In the genomic region with DNA sequence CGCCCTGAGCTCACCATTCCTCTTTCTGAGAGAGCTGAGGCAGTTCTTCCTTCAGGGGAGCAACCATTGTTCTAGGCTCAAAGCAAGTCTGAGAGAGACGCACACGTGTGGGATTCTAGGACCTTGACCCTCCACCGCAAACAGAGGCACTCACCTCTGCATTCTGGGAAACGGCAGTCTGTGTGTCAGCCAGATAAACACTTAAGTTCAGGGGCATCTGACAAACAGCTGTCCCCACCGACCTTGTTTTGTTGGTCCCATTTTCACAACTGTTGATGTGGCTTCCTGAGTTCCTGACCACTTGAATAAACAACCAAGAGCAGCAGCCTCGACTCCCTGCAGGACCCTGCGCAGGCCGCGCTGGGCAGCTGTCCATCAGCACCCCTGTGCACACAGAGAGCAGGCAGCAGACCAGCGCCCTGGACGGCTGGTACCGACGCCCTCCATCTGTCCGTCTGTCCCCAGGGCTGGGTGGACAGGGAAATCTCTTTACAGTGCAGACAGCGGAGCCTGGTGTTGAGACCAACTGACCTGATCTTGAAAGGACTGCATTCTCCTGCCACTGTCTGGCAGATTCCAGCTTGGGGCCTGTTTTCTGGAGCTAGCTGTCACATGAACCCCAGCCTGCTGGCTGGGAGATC, we compare ENCODE assay signal across 18 cellular contexts.
DNase-seq lines count a peak whose midpoint lies in the region; ATAC-seq, FAIRE-seq and TF ChIP-seq lines count a peak whose summit lies in the region.
"Had no signal": no experiment of that assay in that cellular context is flagged by ENCODE, and none has a peak within 500 bp of the region (broad histone marks: within the 10 kb centered on the region; RNA-seq: fewer than 3 reads in every experiment).

No MANE protein-coding gene starts in this region.

- H3K4ac ChIP-seq in trophoblast cell (ENCODE audit: low read depth, low read length), result no peak overlapping the region

- H2AK5ac ChIP-seq in trophoblast cell (ENCODE audit: low read length), result no peak overlapping the region

- in situ Hi-C loops in astrocyte of the spinal cord (cut with HindIII; ENCODE audit: low sequenced_read_pairs), result no loop called here

- TF ChIP-seq CTCF in astrocyte of the spinal cord (IDR thresholded peaks at IDR 0.05; ENCODE audit: low read depth, low read length), result no peak

- H3K4me1 ChIP-seq in trophoblast cell (ENCODE audit: control insufficient read depth in 1 of 2, insufficient read depth in 2 of 2, low read length in 2 of 2), result peaks cover 10 to 12% of the 10 kb centered on the region in 2 experiments
- H3K4me1 ChIP-seq: tibial nerve had no signal

- no peak overlapping the region for H3K9ac ChIP-seq in trophoblast cell (ENCODE audit: low read length)

- no peak overlapping the region for H2BK120ac ChIP-seq in trophoblast cell (ENCODE audit: insufficient read depth, low read length, poor library complexity)

- no peak for FAIRE-seq in GM19239 (lab: Jason Lieb, UNC)
- FAIRE-seq: D721Med, frontal cortex, RCC 7860 had no signal

- H3K9me3 ChIP-seq in trophoblast cell (ENCODE audit: insufficient read depth, low read depth, low read length), result no peaks in the 10 kb centered on the region
- H3K9me3 ChIP-seq: ovary, tibial nerve had no signal

- no peaks in the 10 kb centered on the region for H3K79me1 ChIP-seq in trophoblast cell (ENCODE audit: low read length)

- H3K27ac ChIP-seq in trophoblast cell (ENCODE audit: low read depth, low read length), result no peak overlapping the region
- H3K27ac ChIP-seq: ovary, tibial nerve had no signal

- peak; percentile 27 for DNase-seq in HuH-7 (ENCODE audit: low spot score)
- peak; percentile 30 for DNase-seq in astrocyte of the spinal cord (ENCODE audit: low read depth, low spot score)
- DNase-seq in iPS-NIHi11 (ENCODE audit: low spot score), result peak; percentile 26
- DNase-seq in trophoblast cell, result no peak
- DNase-seq in RKO (ENCODE audit: low spot score), result no peak
- no peak for DNase-seq in NOMO-1 treated with DMSO at 0.1 percent for 48 hours (lab: John Stamatoyannopoulos, UW; ENCODE audit: unreplicated experiment)
- no peak for DNase-seq in GM19239 (ENCODE audit: insufficient read length, low spot score)
- DNase-seq: activated CD4-positive, alpha-beta T cell treated with anti-CD3 and anti-CD28 coated beads, Interleukin-2, amount 50 U/mL, for 4 hours; activated T-cell treated with anti-CD3 and anti-CD28 coated beads, Interleukin-2, amount 50 U/mL, for 24 hours; NCI-H748 treated with DMSO at 0.1 percent for 48 hours; ovary had no signal

- no peak overlapping the region for H4K8ac ChIP-seq in trophoblast cell (ENCODE audit: low read depth, low read length)

- H3K27me3 ChIP-seq in trophoblast cell (ENCODE audit: insufficient read depth, low read length), result no peaks in the 10 kb centered on the region
- H3K27me3 ChIP-seq: ovary had no signal

- no peaks in the 10 kb centered on the region for H3K79me2 ChIP-seq in trophoblast cell (ENCODE audit: control insufficient read depth, insufficient read depth, low read length, poor library complexity)

- H2AFZ ChIP-seq in trophoblast cell (ENCODE audit: insufficient read depth, low read length, poor library complexity), result no peak overlapping the region

- no peak overlapping the region for H4K91ac ChIP-seq in trophoblast cell (ENCODE audit: low read depth, low read length)

- no peak overlapping the region for H3K14ac ChIP-seq in trophoblast cell (ENCODE audit: low read length)

- WGBS in trophoblast cell (ENCODE audit: extremely low coverage, insufficient coverage, insufficient read length), result no CpG with 5 or more reads among the region's 16 CpGs

- H2BK5ac ChIP-seq in trophoblast cell (ENCODE audit: low read depth, low read length, poor library complexity), result no peak overlapping the region

- no peak overlapping the region for H3K23ac ChIP-seq in trophoblast cell (ENCODE audit: low read length)

- H2BK12ac ChIP-seq in trophoblast cell (ENCODE audit: low read length), result no peak overlapping the region

- no peak for ATAC-seq in HG03457 (IDR thresholded peaks at IDR 0.05; ENCODE audit: unreplicated experiment)
- ATAC-seq: HCT116; stimulated activated effector memory CD8-positive, alpha-beta T cell treated with anti-CD3 and anti-CD28 coated beads, Interleukin-12 subunit alpha, Interleukin-12 subunit beta, amount 100 ng/mL, for 72 hours had no signal

- H3K18ac ChIP-seq in trophoblast cell (ENCODE audit: low read length), result no peak overlapping the region

- no peaks in the 10 kb centered on the region for H3K36me3 ChIP-seq in trophoblast cell (ENCODE audit: control insufficient read depth in 1 of 2, insufficient read depth in 2 of 2, low read length in 2 of 2)
- H3K36me3 ChIP-seq: ovary, tibial nerve had no signal

- H3K4me2 ChIP-seq in trophoblast cell (ENCODE audit: low read length), result peak overlapping the region; percentile 16

- no peak overlapping the region for H4K12ac ChIP-seq in trophoblast cell (ENCODE audit: low read depth, low read length)

- H3K4me3 ChIP-seq in astrocyte of the spinal cord (ENCODE audit: low read depth, low read length) (no peak overlapping the region), trophoblast cell (ENCODE audit: low read depth, low read length) (no peak overlapping the region)
- H3K4me3 ChIP-seq: ovary, tibial nerve had no signal

Comparison
In these comparisons a context has a peak if more than half of its experiments do, and no peak if none do; other contexts are left out.
1. DNase-seq: peak in HuH-7 (single experiment), astrocyte of the spinal cord (single experiment) and iPS-NIHi11 (single experiment); none in trophoblast cell (0 of 2), RKO (single experiment), NOMO-1 treated with DMSO at 0.1 percent for 48 hours (single experiment) and GM19239 (single experiment).